Comparison of ENCODE assay signal across 13 cellular contexts in the genomic region with DNA sequence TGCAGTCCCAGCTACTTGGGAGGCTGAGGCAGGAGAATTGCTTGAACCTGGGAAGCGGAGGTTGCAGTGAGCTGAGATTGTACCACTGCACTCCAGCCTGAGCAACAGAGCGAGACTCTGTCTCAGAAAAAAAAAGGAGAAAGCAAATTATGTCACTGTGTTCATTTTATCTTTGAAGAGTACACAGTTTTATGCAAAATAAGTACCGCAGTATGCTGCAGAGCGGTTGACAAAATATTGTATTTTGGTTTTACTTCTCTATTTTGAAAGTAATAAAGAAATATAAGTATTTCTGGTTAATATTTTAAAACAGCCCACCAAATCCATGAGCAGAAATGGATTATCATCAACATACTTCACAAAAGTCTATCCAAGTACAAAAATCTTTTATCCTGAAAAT. TPM values are rescaled to one million over a fixed set of nuclear protein-coding genes. Genes with fewer than 3 reads are reported as not detected.
DNase-seq lines count a peak whose midpoint lies in the region; ATAC-seq and TF ChIP-seq lines count a peak whose summit lies in the region.
"Not testable (repeated sequence)": the region's sequence is repeated elsewhere in the genome, so short reads cannot be mapped to it uniquely, and the experiment has no call there.
"Had no signal": no experiment of that assay in that cellular context is flagged by ENCODE, and none has a peak within 500 bp of the region (broad histone marks: within the 10 kb centered on the region; RNA-seq: fewer than 3 reads in every experiment).

No MANE protein-coding gene starts in this region.

- not testable (repeated sequence) for H3K9me3 ChIP-seq in OCI-LY7 (ENCODE audit: low read length)

- ATAC-seq in GM18861 (IDR thresholded peaks at IDR 0.05; ENCODE audit: unreplicated experiment) (peak; percentile 62), GM19395 (IDR thresholded peaks at IDR 0.05; ENCODE audit: unreplicated experiment) (peak; percentile 45), HG02759 (IDR thresholded peaks at IDR 0.05; ENCODE audit: unreplicated experiment) (peak; percentile 35), HG03066 (IDR thresholded peaks at IDR 0.05; ENCODE audit: low read depth, unreplicated experiment) (peak; percentile 52), HG03460 (IDR thresholded peaks at IDR 0.05; ENCODE audit: unreplicated experiment) (peak; percentile 43)
- peak; percentile 86 for ATAC-seq in stimulated activated memory B cell treated with anti-CD40 and anti-IgM and Interleukin-4, amounts not matched to agents 10 μg/mL and 1 μg/mL and 100 μg/mL, for 72 hours

- H3K4me1 ChIP-seq in OCI-LY7 (ENCODE audit: insufficient read depth, low read length, poor library complexity, severe bottlenecking): peaks cover 87% of the 10 kb centered on the region

- not testable (repeated sequence) for BruUV-seq in OCI-LY7 (replicated peaks; lab: Mats Ljungman, UMichigan)

- intact Hi-C loops in OCI-LY7 (cut with micrococcal nuclease; ENCODE audit: unreplicated experiment): loop anchor here (5.0 kb wide), 2 partner anchors 97 to 1378 kb away; a partner anchor contains a TSS

- peak; percentile 31 for DNase-seq in GM13976 (ENCODE audit: low spot score)
- peak; percentile 31 for DNase-seq in OCI-LY7 (ENCODE audit: low spot score)

- H3K4me1 Mint-ChIP-seq in stimulated activated memory B cell treated with anti-CD40 and anti-IgM and Interleukin-4, amounts not matched to agents 10 μg/mL and 1 μg/mL and 100 μg/mL, for 72 hours: peaks cover 58% of the 10 kb centered on the region

- H3K27ac Mint-ChIP-seq in stimulated activated memory B cell treated with anti-CD40 and anti-IgM and Interleukin-4, amounts not matched to agents 10 μg/mL and 1 μg/mL and 100 μg/mL, for 72 hours: not testable (repeated sequence)

- in situ Hi-C loops in GM13976 (cut with MboI; ENCODE audit: low sequenced_read_pairs, unreplicated experiment): not testable (repeated sequence)

- not testable (repeated sequence) for TF ChIP-seq CTCF in GM13976 (IDR thresholded peaks at IDR 0.05; ENCODE audit: borderline replicate concordance, control extremely low read depth, extremely low read depth, insufficient read depth, missing control alignments); OCI-LY7 (conservative IDR thresholded peaks at IDR 0.05; ENCODE audit: low read length)

- H2AFZ ChIP-seq in OCI-LY7 (ENCODE audit: low read length): not testable (repeated sequence)

- H3K36me3 Mint-ChIP-seq in stimulated activated memory B cell treated with anti-CD40 and anti-IgM and Interleukin-4, amounts not matched to agents 10 μg/mL and 1 μg/mL and 100 μg/mL, for 72 hours: not testable (repeated sequence)

- POLR2A ChIA-PET in OCI-LY7 (lab: Charles Lee): not testable (repeated sequence)

- H3K4me3 Mint-ChIP-seq in stimulated activated memory B cell treated with anti-CD40 and anti-IgM and Interleukin-4, amounts not matched to agents 10 μg/mL and 1 μg/mL and 100 μg/mL, for 72 hours: not testable (repeated sequence)

- H3K27ac ChIP-seq in OCI-LY7 (ENCODE audit: low read depth, low read length, poor library complexity, severe bottlenecking): peak overlapping the region; percentile 34

- H3K4me3 ChIP-seq in OCI-LY7 (ENCODE audit: low read depth, low read length, poor library complexity, severe bottlenecking): not testable (repeated sequence)

- H3K4me2 ChIP-seq in OCI-LY7 (ENCODE audit: low read length): peak overlapping the region; percentile 7

- H3K36me3 ChIP-seq in OCI-LY7 (ENCODE audit: insufficient read depth, low read length): peaks cover 44% of the 10 kb centered on the region

- CTCF ChIA-PET in OCI-LY7 (lab: Charles Lee; ENCODE audit: unreplicated experiment): not testable (repeated sequence)

- peaks cover 13% of the 10 kb centered on the region; the same call in 1 of the 2 replicates for H4K20me1 ChIP-seq in OCI-LY7 (ENCODE audit: insufficient read depth, low read length)

- H3K27me3 Mint-ChIP-seq in stimulated activated memory B cell treated with anti-CD40 and anti-IgM and Interleukin-4, amounts not matched to agents 10 μg/mL and 1 μg/mL and 100 μg/mL, for 72 hours: not testable (repeated sequence)

- H3K79me2 ChIP-seq in OCI-LY7 (ENCODE audit: insufficient read depth, low read depth, low read length): peaks cover 100% of the 10 kb centered on the region

- H3K9me3 Mint-ChIP-seq in stimulated activated memory B cell treated with anti-CD40 and anti-IgM and Interleukin-4, amounts not matched to agents 10 μg/mL and 1 μg/mL and 100 μg/mL, for 72 hours: not testable (repeated sequence)

- H3K9me2 ChIP-seq in OCI-LY7 (ENCODE audit: insufficient read depth, low read length): not testable (repeated sequence)

RNA-seq across cellular contexts. Expression of a gene that starts 5.6 kb away (rescaled TPM):
- 72.7 and 91.0 TPM in 2 replicates for total RNA-seq in OCI-LY7 (2014; rRNA removed; shearing (Covaris generic))
- 129 and 135 TPM in 2 replicates for total RNA-seq in OCI-LY7 (2022)

RNA-seq across cellular contexts. Expression of a gene that starts 46.1 kb away (rescaled TPM):
- total RNA-seq in OCI-LY7 (2014; rRNA removed; shearing (Covaris generic)): not detected in 2 replicates
- total RNA-seq in OCI-LY7 (2022): not detected in 2 replicates
- total RNA-seq: A673; GM23248; K562; RPMI7951; T-helper 1 cell treated with Interleukin-12 subunit alpha and Interleukin-12 subunit beta and Interleukin-4 antibody, amounts not matched to agents 30 ng/mL and 1 ng/mL, for 36 hours had no signal

Comparison
In these comparisons a context has a peak if more than half of its experiments do, and no peak if none do; other contexts are left out.
1. ATAC-seq: peak in every context shown above with its lines; median percentile 86 in stimulated activated memory B cell treated with anti-CD40 and anti-IgM and Interleukin-4, amounts not matched to agents 10 μg/mL and 1 μg/mL and 100 μg/mL, for 72 hours; 62 in GM18861; 52 in HG03066; 45 in GM19395; 43 in HG03460; 35 in HG02759.